Comparison of ENCODE assay signal across 8 cellular contexts in the genomic region with DNA sequence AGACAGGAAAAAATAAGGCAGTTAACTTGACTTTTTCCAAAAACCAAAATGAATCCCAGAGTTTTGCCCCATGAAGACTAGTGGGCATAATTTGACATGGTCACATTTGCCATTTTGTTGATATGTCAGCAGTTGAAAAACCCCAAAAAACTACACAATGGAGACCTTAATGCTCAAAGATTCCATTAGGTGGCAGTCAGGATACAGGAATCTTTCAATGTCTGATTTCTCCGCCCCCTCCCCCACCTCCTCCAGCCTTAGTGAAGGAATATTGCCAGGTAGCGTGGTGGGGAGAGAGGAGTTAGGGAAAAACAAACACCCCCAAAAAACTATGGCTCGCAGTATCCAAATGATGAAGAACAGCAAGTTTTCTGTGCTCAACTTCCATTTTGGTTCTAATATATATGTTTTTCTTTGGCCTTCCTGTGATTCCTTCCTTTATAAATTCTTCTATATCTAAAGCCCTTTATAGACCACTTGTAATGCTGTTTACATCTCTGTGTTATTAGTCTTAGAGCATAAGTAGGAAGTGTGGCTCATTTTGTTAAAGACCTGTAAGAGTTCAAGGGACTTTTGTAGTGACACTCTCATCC. TPM values are rescaled to one million over a fixed set of nuclear protein-coding genes. Genes with fewer than 3 reads are reported as not detected.
DNase-seq lines count a peak whose midpoint lies in the region; ATAC-seq, FAIRE-seq and TF ChIP-seq lines count a peak whose summit lies in the region.

No MANE protein-coding gene starts in this region.

- H3K4me1 ChIP-seq in HepG2 (ENCODE audit: insufficient read depth, low read length) (no peaks in the 10 kb centered on the region), stomach (peaks cover 0 to 12% (median under 1%) of the 10 kb centered on the region in 4 donors)

- ATAC-seq in HepG2 (peak; percentile 68), GM21529 (IDR thresholded peaks at IDR 0.05; ENCODE audit: unreplicated experiment) (no peak)

- TF ChIP-seq RAD21 in HepG2 (CRISPR knock-in tag; IDR thresholded peaks at IDR 0.05): peak; percentile 48; the same call in 1 of the 2 replicates

- in situ Hi-C loops in HepG2 (cut with HindIII; ENCODE audit: extremely low pct_ligation_motif_present, low pct_unique_long_range_greater_than_20kb): loop anchor here (5.0 kb wide), 1 partner anchor 221 kb away; no protein-coding TSS in a partner anchor

- H4K20me1 ChIP-seq in HepG2 (ENCODE audit: insufficient read depth, low read length): no peaks in the 10 kb centered on the region

- H3K4me3 ChIP-seq in AG04449 (ENCODE audit: low read depth, low read length) (no peak overlapping the region), HepG2 (replicated peaks in 1 of 3; ENCODE audit: insufficient read depth in 1 of 3, low read depth in 2 of 3, low read length in 3 of 3) (no peak overlapping the region), stomach (no peak overlapping the region)

- no peak for FAIRE-seq in HepG2 (lab: Jason Lieb, UNC)

- no peak for TF ChIP-seq EP300 in HepG2 (IDR thresholded peaks at IDR 0.05; ENCODE audit: low read depth in 2 of 2, low read length in 2 of 2)
- TF ChIP-seq EP300 in HepG2 (CRISPR knock-in tag; IDR thresholded peaks at IDR 0.05; ENCODE audit: borderline replicate concordance): no peak
- TF ChIP-seq EP300 in stomach (IDR thresholded peaks at IDR 0.05): no peak

- H3K27ac ChIP-seq in HepG2 (ENCODE audit: extremely low read length, insufficient read depth, low read length): no peak overlapping the region
- H3K27ac ChIP-seq in stomach: no peak overlapping the region

- no peak for DNase-seq in AG04449 (ENCODE audit: low read depth, low spot score)
- peak; percentile 68 for DNase-seq in GM03348 (ENCODE audit: low spot score)
- peak; percentile 27 for DNase-seq in SKM-1 (lab: John Stamatoyannopoulos, UW; ENCODE audit: unreplicated experiment)
- DNase-seq in central memory CD4-positive, alpha-beta T cell: peak; percentile 46
- peak; percentile 42 for DNase-seq in HepG2 (ENCODE audit: low spot score)
- DNase-seq in stomach: peak; percentile 57

- no TSS peak for BruUV-seq in HepG2 (replicated peaks; lab: Mats Ljungman, UMichigan)

- TF ChIP-seq CTCF in AG04449 (IDR thresholded peaks at IDR 0.05; ENCODE audit: insufficient read depth, low read length, missing control alignments) (peak; percentile 61), LNCAP (IDR thresholded peaks at IDR 0.05) (peak; percentile 67; the same call in 1 of the 2 replicates), HepG2 (CRISPR knock-in tag; IDR thresholded peaks at IDR 0.05) (peak; percentile 77), stomach (IDR thresholded peaks at IDR 0.05) (peak in 5 of 7 experiments; percentile 32 to 73 (median 55))

- H3K4me2 ChIP-seq in HepG2 (ENCODE audit: low read depth, low read length): no peak overlapping the region

- 6% methylated on average over 3 of the region's 3 CpGs for WGBS in HepG2 (ENCODE audit: low lambda C conversion rate)
- 0 to 4% (median 2%) methylated on average over 3 of the region's 3 CpGs for WGBS in stomach, 5 donors

- peaks cover 0 to 3% of the 10 kb centered on the region in 2 experiments; a peak in 1 of 5 replicates for H3K27me3 ChIP-seq in HepG2 (ENCODE audit: control insufficient read depth in 1 of 2, insufficient read depth in 2 of 2, low read length in 2 of 2)
- no peaks in the 10 kb centered on the region for H3K27me3 ChIP-seq in stomach

- CTCF ChIA-PET in AG04449 (lab: Yijun Ruan, JAX) (interaction anchor here (0.8 to 8.2 kb wide), 22 partner anchors 12 to 297 kb away, joined by 3 to 171 read pairs (median 9); no protein-coding TSS in a partner anchor), HepG2 (lab: Yijun Ruan, JAX; ENCODE audit: low intra/inter-chr PET ratio, low total read pairs) (interaction anchor here (1.6 to 2.4 kb wide), 3 partner anchors 224 to 289 kb away, joined by 7 to 19 read pairs (median 16); no protein-coding TSS in a partner anchor)

- H3K36me3 ChIP-seq in HepG2 (replicated peaks in 1 of 2; ENCODE audit: control insufficient read depth in 1 of 2, insufficient read depth in 2 of 2, low read length in 2 of 2) (no peaks in the 10 kb centered on the region), stomach (no peaks in the 10 kb centered on the region)

- POLR2A ChIA-PET in AG04449 (lab: Yijun Ruan, JAX): no interaction called here
- POLR2A ChIA-PET in HepG2 (lab: Yijun Ruan, JAX): no interaction called here

- intact Hi-C loops in HepG2 (cut with micrococcal nuclease; ENCODE audit: unreplicated experiment) (loop anchor here (1.0 kb wide), 2 partner anchors 236 to 289 kb away; no protein-coding TSS in a partner anchor), stomach (cut with DNase I; ENCODE audit: low total_unique reads) (loop anchor here (5.0 kb wide), 1 partner anchor 236 kb away; no protein-coding TSS in a partner anchor)

- H3K79me2 ChIP-seq in HepG2 (ENCODE audit: insufficient read depth, low read length): no peaks in the 10 kb centered on the region

- H3K9me3 ChIP-seq in HepG2 (ENCODE audit: low read length): no peaks in the 10 kb centered on the region
- no peaks in the 10 kb centered on the region for H3K9me3 ChIP-seq in stomach

- no peak overlapping the region for H2AFZ ChIP-seq in HepG2 (ENCODE audit: low read length)

- no peak overlapping the region for H3K9ac ChIP-seq in HepG2 (ENCODE audit: insufficient read depth, low read depth, low read length)

- TF ChIP-seq POLR2A in HepG2 (IDR thresholded peaks at IDR 0.05; ENCODE audit: insufficient read depth in 1 of 2, low read depth in 2 of 2, low read length in 2 of 2) (no peak), stomach (IDR thresholded peaks at IDR 0.05) (no peak)

TF ChIP-seq in HepG2, 621 proteins besides CTCF, POLR2A, EP300 and RAD21 (continues in another document):
- TF ChIP-seq SMC3 (IDR thresholded peaks at IDR 0.05; ENCODE audit: low read length): peak; percentile 71
- peak; percentile 78 for TF ChIP-seq STAG1 (CRISPR knock-in tag; IDR thresholded peaks at IDR 0.05)
- no peak for TF ChIP-seq ZNF83 (CRISPR knock-in tag; IDR thresholded peaks at IDR 0.05; ENCODE audit: borderline replicate concordance)
- TF ChIP-seq KMT2B (CRISPR knock-in tag; IDR thresholded peaks at IDR 0.05): no peak
- no peak for TF ChIP-seq ZSCAN21 (CRISPR knock-in tag; IDR thresholded peaks at IDR 0.05; ENCODE audit: borderline replicate concordance)
- TF ChIP-seq, protein P1, sequence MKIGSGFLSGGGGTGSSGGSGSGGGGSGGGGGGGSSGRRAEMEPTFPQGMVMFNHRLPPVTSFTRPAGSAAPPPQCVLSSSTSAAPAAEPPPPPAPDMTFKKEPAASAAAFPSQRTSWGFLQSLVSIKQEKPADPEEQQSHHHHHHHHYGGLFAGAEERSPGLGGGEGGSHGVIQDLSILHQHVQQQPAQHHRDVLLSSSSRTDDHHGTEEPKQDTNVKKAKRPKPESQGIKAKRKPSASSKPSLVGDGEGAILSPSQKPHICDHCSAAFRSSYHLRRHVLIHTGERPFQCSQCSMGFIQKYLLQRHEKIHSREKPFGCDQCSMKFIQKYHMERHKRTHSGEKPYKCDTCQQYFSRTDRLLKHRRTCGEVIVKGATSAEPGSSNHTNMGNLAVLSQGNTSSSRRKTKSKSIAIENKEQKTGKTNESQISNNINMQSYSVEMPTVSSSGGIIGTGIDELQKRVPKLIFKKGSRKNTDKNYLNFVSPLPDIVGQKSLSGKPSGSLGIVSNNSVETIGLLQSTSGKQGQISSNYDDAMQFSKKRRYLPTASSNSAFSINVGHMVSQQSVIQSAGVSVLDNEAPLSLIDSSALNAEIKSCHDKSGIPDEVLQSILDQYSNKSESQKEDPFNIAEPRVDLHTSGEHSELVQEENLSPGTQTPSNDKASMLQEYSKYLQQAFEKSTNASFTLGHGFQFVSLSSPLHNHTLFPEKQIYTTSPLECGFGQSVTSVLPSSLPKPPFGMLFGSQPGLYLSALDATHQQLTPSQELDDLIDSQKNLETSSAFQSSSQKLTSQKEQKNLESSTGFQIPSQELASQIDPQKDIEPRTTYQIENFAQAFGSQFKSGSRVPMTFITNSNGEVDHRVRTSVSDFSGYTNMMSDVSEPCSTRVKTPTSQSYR (CRISPR knock-in tag; IDR thresholded peaks at IDR 0.05; ENCODE audit: borderline replicate concordance): peak; percentile 81; the same call in 1 of the 2 replicates
- TF ChIP-seq ZNF879 (CRISPR knock-in tag; IDR thresholded peaks at IDR 0.05): no peak

RNA-seq across cellular contexts. Expression of gene SMNDC1, which starts 6.7 kb away (rescaled TPM):
- total RNA-seq in HepG2 (2016; rRNA removed; fragmentation: Illumina TruSeq; extraction: Trizol) (8.9 and 15.3 TPM in 2 replicates), stomach (10 to 100 TPM in 3 of 5 donors, 1 to 10 TPM in 2; 7.8 to 31.6 (median 29.0) TPM)
- total RNA-seq in HepG2 (2016; cell fraction: cytosol; rRNA removed; fragmentation: Illumina TruSeq; extraction: Trizol; ENCODE audit: low read depth): 1.5 and 2.5 TPM in 2 replicates
- 9.3 and 15.3 TPM in 2 replicates for total RNA-seq in HepG2 (2016; cell fraction: insoluble cytoplasmic fraction; rRNA removed; fragmentation: Illumina TruSeq; extraction: Trizol)
- total RNA-seq in HepG2 (2016; cell fraction: membrane; rRNA removed; fragmentation: Illumina TruSeq; extraction: Trizol): 4.9 and 5.5 TPM in 2 replicates
- 20.1 and 21.4 TPM in 2 replicates for total RNA-seq in HepG2 (2016; cell fraction: nucleus; rRNA removed; fragmentation: Illumina TruSeq; extraction: Trizol)
- polyA plus RNA-seq in HepG2 (2011; rRNA removed) (6.9 and 7.8 TPM in 2 replicates), stomach (10 to 100 TPM in 1 of 3 donors, 1 to 10 TPM in 2; 7.7 to 21.7 (median 8.7) TPM)
- polyA plus RNA-seq in HepG2 (2011; cell fraction: cytosol; rRNA removed): 3.7 and 6.5 TPM in 2 replicates
- 5.7 and 5.8 TPM in 2 replicates for polyA plus RNA-seq in HepG2 (2011; cell fraction: nucleus; rRNA removed)
- polyA plus RNA-seq in HepG2 (2012): 17.7 and 22.3 TPM in 2 replicates
- 2.4 and 2.6 TPM in 2 replicates for polyA plus RNA-seq in HepG2 (2016; cell fraction: cytosol; fragmentation: Illumina TruSeq; extraction: Trizol; ENCODE audit: low read depth)
- polyA plus RNA-seq in HepG2 (2016; cell fraction: insoluble cytoplasmic fraction; fragmentation: Illumina TruSeq; extraction: Trizol; ENCODE audit: low read depth): 31.2 and 41.1 TPM in 2 replicates
- polyA plus RNA-seq in HepG2 (2016; cell fraction: membrane; fragmentation: Illumina TruSeq; extraction: Trizol; ENCODE audit: low read depth): 5.8 and 6.7 TPM in 2 replicates
- 37.3 and 41.9 TPM in 2 replicates for polyA plus RNA-seq in HepG2 (2016; cell fraction: nucleus; fragmentation: Illumina TruSeq; extraction: Trizol; ENCODE audit: insufficient read depth, low read depth)
- polyA minus RNA-seq in HepG2 (2011; rRNA and poly(A)+ RNA removed; ENCODE audit: low replicate concordance): 1.5 and 2.2 TPM in 2 replicates
- 8.6 and 10.4 TPM in 2 replicates for polyA minus RNA-seq in HepG2 (2011; cell fraction: cytosol; rRNA and poly(A)+ RNA removed)
- 30.1 and 30.3 TPM in 2 replicates for polyA minus RNA-seq in HepG2 (2011; cell fraction: nucleus; rRNA and poly(A)+ RNA removed)
